Comparison of ENCODE assay signal across 11 cellular contexts in genomic region chr1:21573475-21573874, GRCh38.
"Had no signal": no experiment of that assay in that cellular context is flagged by ENCODE, and none has a peak within 500 bp of the region (broad histone marks: within the 10 kb centered on the region; RNA-seq: fewer than 3 reads in every experiment).

No MANE protein-coding gene starts in this region.

- DNase-seq: activated CD4-positive, alpha-beta T cell treated with anti-CD3 and anti-CD28 coated beads for 4 hours; activated effector memory CD4-positive, alpha-beta T cell treated with anti-CD3 and anti-CD28 coated beads, Interleukin-2, amount 50 U/mL, for 16 hours; activated T-cell treated with anti-CD3 and anti-CD28 coated beads, Interleukin-2, amount 50 U/mL, for 24 hours; central memory CD4-positive, alpha-beta T cell; stimulated activated CD4-positive, alpha-beta T cell treated with anti-CD3 and anti-CD28 coated beads, Interleukin-4, amount 100 ng/mL, for 24 hours; stimulated activated naive CD4-positive, alpha-beta T cell had no signal

- H3K4me1 ChIP-seq: uterus had no signal

- H3K9me3 ChIP-seq: ovary, uterus had no signal

- H3K36me3 ChIP-seq: ovary, tibial nerve, uterus had no signal

- H3K27ac ChIP-seq: coronary artery, ovary, uterus had no signal

- FAIRE-seq: TTC549 had no signal

- H3K4me3 ChIP-seq: coronary artery, ovary, tibial nerve, uterus had no signal

- H3K27me3 ChIP-seq: ovary, tibial nerve, uterus had no signal
